ENCODE assay signal across 10 cellular contexts in the genomic region with DNA sequence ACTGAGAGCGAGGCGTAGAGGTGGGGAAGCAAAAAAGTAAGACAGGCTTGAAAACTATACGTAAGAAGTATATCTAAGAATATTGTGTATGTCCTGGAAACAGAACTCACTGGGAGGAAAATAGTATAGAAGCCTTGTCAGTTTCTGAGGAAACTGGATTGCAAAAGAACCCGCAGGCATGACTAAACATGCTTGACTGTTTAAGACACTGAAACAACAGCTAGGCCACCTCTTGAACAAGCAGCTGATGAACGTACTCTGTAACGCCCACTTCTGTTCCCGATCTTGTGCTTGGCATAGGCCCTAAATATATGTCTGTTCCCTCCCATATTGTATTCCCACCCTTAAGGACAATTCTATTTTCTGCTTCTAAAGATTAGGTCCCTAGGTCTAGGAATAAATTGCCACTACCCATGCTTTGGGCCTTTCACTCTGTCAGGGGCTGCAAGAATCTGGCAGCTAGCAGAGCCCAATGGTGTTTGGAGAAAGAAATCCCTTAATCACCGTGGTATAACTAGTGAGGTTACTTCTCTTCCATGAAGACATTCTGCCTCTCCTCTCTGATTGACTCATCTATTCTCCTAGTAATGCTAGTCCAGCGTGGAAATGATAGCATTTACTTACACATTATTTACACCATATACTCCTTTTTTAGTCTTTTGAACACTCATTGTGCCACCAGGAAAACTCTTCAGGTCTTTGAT. TPM values are rescaled to one million over a fixed set of nuclear protein-coding genes. Genes with fewer than 3 reads are reported as not detected.
DNase-seq lines count a peak whose midpoint lies in the region; TF ChIP-seq lines count a peak whose summit lies in the region.
"Had no signal": no experiment of that assay in that cellular context is flagged by ENCODE, and none has a peak within 500 bp of the region (broad histone marks: within the 10 kb centered on the region; RNA-seq: fewer than 3 reads in every experiment).

No MANE protein-coding gene starts in this region.

- H3K36me3 ChIP-seq in esophagus (ENCODE audit: control insufficient read depth in 2 of 2, insufficient read depth in 2 of 2, low read length in 1 of 2) (no peaks in the 10 kb centered on the region), trophoblast cell (ENCODE audit: control insufficient read depth in 1 of 2, insufficient read depth in 2 of 2, low read length in 2 of 2) (no peaks in the 10 kb centered on the region)

- H2AFZ ChIP-seq in trophoblast cell (ENCODE audit: insufficient read depth, low read length, poor library complexity) = no peak overlapping the region
- no peak overlapping the region for H2AFZ ChIP-seq in H9 (ENCODE audit: low read length)

- H4K5ac ChIP-seq in H9 (ENCODE audit: insufficient read length, low read depth, low read length) = no peak overlapping the region

- H3K79me1 ChIP-seq in trophoblast cell (ENCODE audit: low read length) (peaks cover 17% of the 10 kb centered on the region), H9 (ENCODE audit: insufficient read depth, low read depth, low read length, poor library complexity, severe bottlenecking) (no peaks in the 10 kb centered on the region)

- H3K27me3 Mint-ChIP-seq in H9 (ENCODE audit: low read depth) = no peaks in the 10 kb centered on the region

- H3K23me2 ChIP-seq in H9 (ENCODE audit: insufficient read length, low read depth, low read length, poor library complexity, severe bottlenecking) = no peaks in the 10 kb centered on the region

- H2BK20ac ChIP-seq in H9 (ENCODE audit: low read depth, low read length, poor library complexity, severe bottlenecking) = no peak overlapping the region

- H3K36me3 Mint-ChIP-seq in H9 (ENCODE audit: insufficient read depth in 1 of 3, low read depth in 3 of 3) = peaks cover 0 to 2% (median 0%) of the 10 kb centered on the region in 3 experiments; a peak in 3 of 7 replicates

- peaks cover 23 to 28% of the 10 kb centered on the region in 2 experiments for H3K4me1 Mint-ChIP-seq in H9

- H4K8ac ChIP-seq in trophoblast cell (ENCODE audit: low read depth, low read length) = peak overlapping the region; percentile 78
- no peak overlapping the region for H4K8ac ChIP-seq in H9 (replicated peaks; ENCODE audit: insufficient read length, low read depth, low read length)

- H3K4me1 ChIP-seq in esophagus (ENCODE audit: control insufficient read depth in 2 of 2, insufficient read depth in 2 of 2, low read length in 1 of 2) (no peaks in the 10 kb centered on the region), trophoblast cell (ENCODE audit: control insufficient read depth in 1 of 2, insufficient read depth in 2 of 2, low read length in 2 of 2) (peaks cover 2 to 6% of the 10 kb centered on the region in 2 experiments), H9 (ENCODE audit: insufficient read depth, low read length) (peaks cover 5% of the 10 kb centered on the region)

- H2BK120ac ChIP-seq in trophoblast cell (ENCODE audit: insufficient read depth, low read length, poor library complexity) (peak overlapping the region; percentile 95), H9 (ENCODE audit: low read depth, low read length, poor library complexity, severe bottlenecking) (no peak overlapping the region)

- no peak overlapping the region for H3K27ac Mint-ChIP-seq in H9

- no peaks in the 10 kb centered on the region; a peak in 2 of 5 replicates for H3K9me3 Mint-ChIP-seq in H9

- WGBS in esophagus, 2 donors = 46 to 68% methylated on average over 9 of the region's 9 CpGs
- WGBS in trophoblast cell (ENCODE audit: extremely low coverage, insufficient coverage, insufficient read length) = no CpG with 5 or more reads among the region's 9 CpGs
- no CpG with 5 or more reads among the region's 9 CpGs for WGBS in H9 (ENCODE audit: extremely low coverage, insufficient read length, low lambda C conversion rate)

- no peak for TF ChIP-seq CTCF in H9 (conservative IDR thresholded peaks at IDR 0.05)

- H3K23ac ChIP-seq in trophoblast cell (ENCODE audit: low read length) (no peak overlapping the region), H9 (ENCODE audit: insufficient read length, low read depth, low read length) (no peak overlapping the region)

- DNase-seq in GF-D8 (lab: John Stamatoyannopoulos, UW) (peak; percentile 90), NOMO-1 treated with dmso at 0.1 percent for 144 hours (lab: John Stamatoyannopoulos, UW; ENCODE audit: unreplicated experiment) (peak; percentile 74), trophoblast cell (peak; percentile 94 to 98), NCI-H82 (lab: John Stamatoyannopoulos, UW) (no peak), pons (ENCODE audit: low spot score) (no peak), H9 (no peak)
- DNase-seq in stimulated activated CD4-positive, alpha-beta T cell treated with anti-CD3 and anti-CD28 coated beads, Interleukin-1b, Interleukin-23, amount 100 ng/mL, for 48 hours = no peak
- DNase-seq: dermis blood vessel endothelial cell, Right ventricle myocardium superior had no signal

- H3K4ac ChIP-seq in trophoblast cell (ENCODE audit: low read depth, low read length) (no peak overlapping the region), H9 (ENCODE audit: low read depth, low read length) (no peak overlapping the region)

- H4K91ac ChIP-seq in trophoblast cell (ENCODE audit: low read depth, low read length) (peak overlapping the region; percentile 85), H9 (ENCODE audit: insufficient read length, low read depth, low read length) (no peak overlapping the region)

- H3K4me3 ChIP-seq in esophagus (ENCODE audit: low read depth in 1 of 2, low read length in 2 of 2) (peak overlapping the region in 1 of 2 donors; percentile 37), trophoblast cell (ENCODE audit: low read depth, low read length) (no peak overlapping the region)

- no peak overlapping the region for H3K9ac ChIP-seq in trophoblast cell (ENCODE audit: low read length)
- H3K9ac ChIP-seq in H9 (ENCODE audit: extremely low read depth, insufficient read length, low read length) = no peak overlapping the region

- H2BK12ac ChIP-seq in trophoblast cell (ENCODE audit: low read length) (peak overlapping the region; percentile 33), H9 (ENCODE audit: insufficient read length, low read depth, low read length) (no peak overlapping the region)

- H3K27ac ChIP-seq in esophagus (ENCODE audit: low read depth in 2 of 2, low read length in 1 of 2) = peak overlapping the region; percentile 81 to 93
- H3K27ac ChIP-seq in trophoblast cell (ENCODE audit: low read depth, low read length) = peak overlapping the region; percentile 80
- no peak overlapping the region for H3K27ac ChIP-seq in H9 (ENCODE audit: insufficient read length, low read depth, low read length)

- H4K20me1 ChIP-seq in H9 (ENCODE audit: control insufficient read depth, insufficient read depth, insufficient read length) = no peaks in the 10 kb centered on the region

- H3K4me2 ChIP-seq in trophoblast cell (ENCODE audit: low read length) = no peak overlapping the region
- H3K4me2 ChIP-seq in H9 (ENCODE audit: insufficient read depth, insufficient read length, low read length) = no peak overlapping the region

- H3K18ac ChIP-seq in trophoblast cell (ENCODE audit: low read length) (no peak overlapping the region), H9 (ENCODE audit: insufficient read length, low read depth, low read length) (no peak overlapping the region)

- H2BK15ac ChIP-seq in H9 (ENCODE audit: low read depth, low read length) = no peak overlapping the region

- H4K12ac ChIP-seq in trophoblast cell (ENCODE audit: low read depth, low read length) = no peak overlapping the region

- H2AK5ac ChIP-seq in trophoblast cell (ENCODE audit: low read length) (no peak overlapping the region), H9 (ENCODE audit: insufficient read length, low read length) (no peak overlapping the region)

- H3K14ac ChIP-seq in trophoblast cell (ENCODE audit: low read length) = peak overlapping the region; percentile 70
- no peak overlapping the region for H3K14ac ChIP-seq in H9 (ENCODE audit: insufficient read depth, low read length)

- peak overlapping the region; percentile 89 for H2BK5ac ChIP-seq in trophoblast cell (ENCODE audit: low read depth, low read length, poor library complexity)
- H2BK5ac ChIP-seq in H9 (ENCODE audit: insufficient read length, low read length) = no peak overlapping the region

- H3K9me3 ChIP-seq in esophagus (ENCODE audit: control insufficient read depth in 2 of 2, insufficient read depth in 1 of 2, low read depth in 1 of 2, low read length in 1 of 2) = no peaks in the 10 kb centered on the region
- no peaks in the 10 kb centered on the region for H3K9me3 ChIP-seq in trophoblast cell (ENCODE audit: insufficient read depth, low read depth, low read length)
- no peaks in the 10 kb centered on the region for H3K9me3 ChIP-seq in H9 (ENCODE audit: control insufficient read depth, low read depth, low read length)

- no peak overlapping the region for H3K4me3 Mint-ChIP-seq in H9

- H3K56ac ChIP-seq in H9 (ENCODE audit: insufficient read length, low read depth, low read length) = no peak overlapping the region

- H3K79me2 ChIP-seq in trophoblast cell (ENCODE audit: control insufficient read depth, insufficient read depth, low read length, poor library complexity) (peaks cover 2% of the 10 kb centered on the region), H9 (ENCODE audit: insufficient read depth, low read length) (no peaks in the 10 kb centered on the region)

- no peak overlapping the region for H3T11ph ChIP-seq in H9 (ENCODE audit: low read length)

- no peaks in the 10 kb centered on the region for H3K27me3 ChIP-seq in esophagus (ENCODE audit: control insufficient read depth in 1 of 2, insufficient read depth in 2 of 2, low read length in 2 of 2)
- no peaks in the 10 kb centered on the region for H3K27me3 ChIP-seq in trophoblast cell (ENCODE audit: insufficient read depth, low read length)
- H3K27me3 ChIP-seq in H9 (ENCODE audit: insufficient read depth, low read length) = no peaks in the 10 kb centered on the region

RNA-seq across cellular contexts. Expression of gene CD200, which starts 46.2 kb away (rescaled TPM):
- 1 to 10 TPM in 1 of 2 donors, under 1 TPM in 1; 0.90 to 3.0 TPM for polyA plus RNA-seq in esophagus
- 7.8 TPM in 2 replicates for polyA plus RNA-seq in trophoblast cell (2013)
- 51.6 and 56.0 TPM in 2 replicates for total RNA-seq in H9 (2021)

Comparison
In these comparisons a context has a peak if more than half of its experiments do, and no peak if none do; other contexts are left out.
1. DNase-seq: peak in GF-D8 (single experiment), NOMO-1 treated with dmso at 0.1 percent for 144 hours (single experiment) and trophoblast cell (2 of 2); none in NCI-H82 (single experiment), pons (single experiment), stimulated activated CD4-positive, alpha-beta T cell treated with anti-CD3 and anti-CD28 coated beads, Interleukin-1b, Interleukin-23, amount 100 ng/mL, for 48 hours (single experiment) and H9 (single experiment).